Comparison of ENCODE assay signal across 1 cellular context in the genomic region with DNA sequence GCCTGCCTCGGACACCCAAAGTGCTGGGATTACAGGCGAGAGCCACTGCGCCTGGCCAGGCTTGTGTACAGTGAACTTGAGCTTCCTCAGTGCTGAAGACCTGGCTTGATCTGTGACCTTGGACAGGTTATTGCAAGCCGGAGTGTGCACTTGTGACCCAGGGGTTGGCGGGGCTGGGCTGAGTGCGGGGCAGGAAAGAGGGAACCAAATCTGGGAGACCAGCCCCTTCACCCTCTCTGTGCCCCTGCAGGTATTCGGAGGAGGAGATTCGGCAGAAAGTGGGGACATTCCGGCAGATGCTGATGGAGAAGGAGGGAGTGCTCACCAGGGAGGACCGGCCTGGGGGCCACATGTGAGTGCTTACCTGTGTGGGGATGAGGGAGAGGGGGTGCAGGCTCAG.
TF ChIP-seq lines count a peak whose summit lies in the region.

No MANE protein-coding gene starts in this region.

TF ChIP-seq in HepG2, 621 proteins besides CTCF, POLR2A, EP300 and RAD21 (continued from another document and continues in another):
- no peak for TF ChIP-seq ZBTB39 (CRISPR knock-in tag; IDR thresholded peaks at IDR 0.05)
- TF ChIP-seq TCF12 (IDR thresholded peaks at IDR 0.05), result no peak
- 0 out of 2 replicates have a peak, but pooled peaks have one; percentile 22 for TF ChIP-seq TCF12 (CRISPR knock-in tag; IDR thresholded peaks at IDR 0.05)
- TF ChIP-seq ZNF143 (CRISPR knock-in tag; IDR thresholded peaks at IDR 0.05), result no peak
- TF ChIP-seq, protein P1, sequence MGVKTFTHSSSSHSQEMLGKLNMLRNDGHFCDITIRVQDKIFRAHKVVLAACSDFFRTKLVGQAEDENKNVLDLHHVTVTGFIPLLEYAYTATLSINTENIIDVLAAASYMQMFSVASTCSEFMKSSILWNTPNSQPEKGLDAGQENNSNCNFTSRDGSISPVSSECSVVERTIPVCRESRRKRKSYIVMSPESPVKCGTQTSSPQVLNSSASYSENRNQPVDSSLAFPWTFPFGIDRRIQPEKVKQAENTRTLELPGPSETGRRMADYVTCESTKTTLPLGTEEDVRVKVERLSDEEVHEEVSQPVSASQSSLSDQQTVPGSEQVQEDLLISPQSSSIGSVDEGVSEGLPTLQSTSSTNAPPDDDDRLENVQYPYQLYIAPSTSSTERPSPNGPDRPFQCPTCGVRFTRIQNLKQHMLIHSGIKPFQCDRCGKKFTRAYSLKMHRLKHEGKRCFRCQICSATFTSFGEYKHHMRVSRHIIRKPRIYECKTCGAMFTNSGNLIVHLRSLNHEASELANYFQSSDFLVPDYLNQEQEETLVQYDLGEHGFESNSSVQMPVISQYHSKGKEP (CRISPR knock-in tag; IDR thresholded peaks at IDR 0.05), result no peak
- TF ChIP-seq, protein P2, sequence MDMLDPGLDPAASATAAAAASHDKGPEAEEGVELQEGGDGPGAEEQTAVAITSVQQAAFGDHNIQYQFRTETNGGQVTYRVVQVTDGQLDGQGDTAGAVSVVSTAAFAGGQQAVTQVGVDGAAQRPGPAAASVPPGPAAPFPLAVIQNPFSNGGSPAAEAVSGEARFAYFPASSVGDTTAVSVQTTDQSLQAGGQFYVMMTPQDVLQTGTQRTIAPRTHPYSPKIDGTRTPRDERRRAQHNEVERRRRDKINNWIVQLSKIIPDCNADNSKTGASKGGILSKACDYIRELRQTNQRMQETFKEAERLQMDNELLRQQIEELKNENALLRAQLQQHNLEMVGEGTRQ (IDR thresholded peaks at IDR 0.05; ENCODE audit: low read depth, low read length), result no peak
- TF ChIP-seq, protein P2 (CRISPR knock-in tag; IDR thresholded peaks at IDR 0.05; ENCODE audit: borderline replicate concordance), result no peak
- TF ChIP-seq NKX3-1 (CRISPR knock-in tag; IDR thresholded peaks at IDR 0.05), result no peak
- TF ChIP-seq ZNF710 (CRISPR knock-in tag; IDR thresholded peaks at IDR 0.05; ENCODE audit: borderline replicate concordance), result peak; percentile 69; the same call in 1 of the 2 replicates
- no peak for TF ChIP-seq FIP1L1 (IDR thresholded peaks at IDR 0.05; ENCODE audit: borderline replicate concordance, insufficient read depth, low read depth, low read length)
- no peak for TF ChIP-seq SMYD3 (CRISPR knock-in tag; IDR thresholded peaks at IDR 0.05)
- TF ChIP-seq ZNF839 (CRISPR knock-in tag; IDR thresholded peaks at IDR 0.05; ENCODE audit: borderline replicate concordance), result no peak
- TF ChIP-seq CBX1 (IDR thresholded peaks at IDR 0.05; ENCODE audit: low read depth), result no peak
- TF ChIP-seq MIXL1 (CRISPR knock-in tag; IDR thresholded peaks at IDR 0.05), result no peak
- TF ChIP-seq ZNF749 (CRISPR knock-in tag; IDR thresholded peaks at IDR 0.05; ENCODE audit: borderline replicate concordance), result no peak
- TF ChIP-seq KMT2B (CRISPR knock-in tag; IDR thresholded peaks at IDR 0.05), result no peak
- TF ChIP-seq, protein P3, sequence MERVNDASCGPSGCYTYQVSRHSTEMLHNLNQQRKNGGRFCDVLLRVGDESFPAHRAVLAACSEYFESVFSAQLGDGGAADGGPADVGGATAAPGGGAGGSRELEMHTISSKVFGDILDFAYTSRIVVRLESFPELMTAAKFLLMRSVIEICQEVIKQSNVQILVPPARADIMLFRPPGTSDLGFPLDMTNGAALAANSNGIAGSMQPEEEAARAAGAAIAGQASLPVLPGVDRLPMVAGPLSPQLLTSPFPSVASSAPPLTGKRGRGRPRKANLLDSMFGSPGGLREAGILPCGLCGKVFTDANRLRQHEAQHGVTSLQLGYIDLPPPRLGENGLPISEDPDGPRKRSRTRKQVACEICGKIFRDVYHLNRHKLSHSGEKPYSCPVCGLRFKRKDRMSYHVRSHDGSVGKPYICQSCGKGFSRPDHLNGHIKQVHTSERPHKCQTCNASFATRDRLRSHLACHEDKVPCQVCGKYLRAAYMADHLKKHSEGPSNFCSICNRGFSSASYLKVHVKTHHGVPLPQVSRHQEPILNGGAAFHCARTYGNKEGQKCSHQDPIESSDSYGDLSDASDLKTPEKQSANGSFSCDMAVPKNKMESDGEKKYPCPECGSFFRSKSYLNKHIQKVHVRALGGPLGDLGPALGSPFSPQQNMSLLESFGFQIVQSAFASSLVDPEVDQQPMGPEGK (CRISPR knock-in tag; IDR thresholded peaks at IDR 0.05), result peak; percentile 76
- no peak for TF ChIP-seq ARID3A (IDR thresholded peaks at IDR 0.05; ENCODE audit: low read depth, low read length)
- TF ChIP-seq, protein P4, sequence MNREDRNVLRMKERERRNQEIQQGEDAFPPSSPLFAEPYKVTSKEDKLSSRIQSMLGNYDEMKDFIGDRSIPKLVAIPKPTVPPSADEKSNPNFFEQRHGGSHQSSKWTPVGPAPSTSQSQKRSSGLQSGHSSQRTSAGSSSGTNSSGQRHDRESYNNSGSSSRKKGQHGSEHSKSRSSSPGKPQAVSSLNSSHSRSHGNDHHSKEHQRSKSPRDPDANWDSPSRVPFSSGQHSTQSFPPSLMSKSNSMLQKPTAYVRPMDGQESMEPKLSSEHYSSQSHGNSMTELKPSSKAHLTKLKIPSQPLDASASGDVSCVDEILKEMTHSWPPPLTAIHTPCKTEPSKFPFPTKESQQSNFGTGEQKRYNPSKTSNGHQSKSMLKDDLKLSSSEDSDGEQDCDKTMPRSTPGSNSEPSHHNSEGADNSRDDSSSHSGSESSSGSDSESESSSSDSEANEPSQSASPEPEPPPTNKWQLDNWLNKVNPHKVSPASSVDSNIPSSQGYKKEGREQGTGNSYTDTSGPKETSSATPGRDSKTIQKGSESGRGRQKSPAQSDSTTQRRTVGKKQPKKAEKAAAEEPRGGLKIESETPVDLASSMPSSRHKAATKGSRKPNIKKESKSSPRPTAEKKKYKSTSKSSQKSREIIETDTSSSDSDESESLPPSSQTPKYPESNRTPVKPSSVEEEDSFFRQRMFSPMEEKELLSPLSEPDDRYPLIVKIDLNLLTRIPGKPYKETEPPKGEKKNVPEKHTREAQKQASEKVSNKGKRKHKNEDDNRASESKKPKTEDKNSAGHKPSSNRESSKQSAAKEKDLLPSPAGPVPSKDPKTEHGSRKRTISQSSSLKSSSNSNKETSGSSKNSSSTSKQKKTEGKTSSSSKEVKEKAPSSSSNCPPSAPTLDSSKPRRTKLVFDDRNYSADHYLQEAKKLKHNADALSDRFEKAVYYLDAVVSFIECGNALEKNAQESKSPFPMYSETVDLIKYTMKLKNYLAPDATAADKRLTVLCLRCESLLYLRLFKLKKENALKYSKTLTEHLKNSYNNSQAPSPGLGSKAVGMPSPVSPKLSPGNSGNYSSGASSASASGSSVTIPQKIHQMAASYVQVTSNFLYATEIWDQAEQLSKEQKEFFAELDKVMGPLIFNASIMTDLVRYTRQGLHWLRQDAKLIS (CRISPR knock-in tag; IDR thresholded peaks at IDR 0.05), result no peak
- TF ChIP-seq, protein P5, sequence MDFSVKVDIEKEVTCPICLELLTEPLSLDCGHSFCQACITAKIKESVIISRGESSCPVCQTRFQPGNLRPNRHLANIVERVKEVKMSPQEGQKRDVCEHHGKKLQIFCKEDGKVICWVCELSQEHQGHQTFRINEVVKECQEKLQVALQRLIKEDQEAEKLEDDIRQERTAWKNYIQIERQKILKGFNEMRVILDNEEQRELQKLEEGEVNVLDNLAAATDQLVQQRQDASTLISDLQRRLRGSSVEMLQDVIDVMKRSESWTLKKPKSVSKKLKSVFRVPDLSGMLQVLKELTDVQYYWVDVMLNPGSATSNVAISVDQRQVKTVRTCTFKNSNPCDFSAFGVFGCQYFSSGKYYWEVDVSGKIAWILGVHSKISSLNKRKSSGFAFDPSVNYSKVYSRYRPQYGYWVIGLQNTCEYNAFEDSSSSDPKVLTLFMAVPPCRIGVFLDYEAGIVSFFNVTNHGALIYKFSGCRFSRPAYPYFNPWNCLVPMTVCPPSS (IDR thresholded peaks at IDR 0.05), result no peak
- TF ChIP-seq SOX6 (IDR thresholded peaks at IDR 0.05), result no peak
- TF ChIP-seq SOX6 (CRISPR knock-in tag; IDR thresholded peaks at IDR 0.05), result peak; percentile 75
- no peak; the same call in 1 of the 2 replicates for TF ChIP-seq ZNF558 (CRISPR knock-in tag; IDR thresholded peaks at IDR 0.05; ENCODE audit: borderline replicate concordance)
- 0 out of 2 replicates have a peak, but pooled peaks have one; percentile 42 for TF ChIP-seq ZNF317 (CRISPR knock-in tag; IDR thresholded peaks at IDR 0.05)
- peak; percentile 85 for TF ChIP-seq ZNF121 (CRISPR knock-in tag; IDR thresholded peaks at IDR 0.05)
- TF ChIP-seq PBX3 (CRISPR knock-in tag; IDR thresholded peaks at IDR 0.05; ENCODE audit: borderline replicate concordance), result no peak
- peak; percentile 93 for TF ChIP-seq FOXA3 (CRISPR knock-in tag; IDR thresholded peaks at IDR 0.05)
- TF ChIP-seq MED1 (CRISPR knock-in tag; IDR thresholded peaks at IDR 0.05), result peak; percentile 70; the same call in 1 of the 2 replicates
- TF ChIP-seq, protein P6, sequence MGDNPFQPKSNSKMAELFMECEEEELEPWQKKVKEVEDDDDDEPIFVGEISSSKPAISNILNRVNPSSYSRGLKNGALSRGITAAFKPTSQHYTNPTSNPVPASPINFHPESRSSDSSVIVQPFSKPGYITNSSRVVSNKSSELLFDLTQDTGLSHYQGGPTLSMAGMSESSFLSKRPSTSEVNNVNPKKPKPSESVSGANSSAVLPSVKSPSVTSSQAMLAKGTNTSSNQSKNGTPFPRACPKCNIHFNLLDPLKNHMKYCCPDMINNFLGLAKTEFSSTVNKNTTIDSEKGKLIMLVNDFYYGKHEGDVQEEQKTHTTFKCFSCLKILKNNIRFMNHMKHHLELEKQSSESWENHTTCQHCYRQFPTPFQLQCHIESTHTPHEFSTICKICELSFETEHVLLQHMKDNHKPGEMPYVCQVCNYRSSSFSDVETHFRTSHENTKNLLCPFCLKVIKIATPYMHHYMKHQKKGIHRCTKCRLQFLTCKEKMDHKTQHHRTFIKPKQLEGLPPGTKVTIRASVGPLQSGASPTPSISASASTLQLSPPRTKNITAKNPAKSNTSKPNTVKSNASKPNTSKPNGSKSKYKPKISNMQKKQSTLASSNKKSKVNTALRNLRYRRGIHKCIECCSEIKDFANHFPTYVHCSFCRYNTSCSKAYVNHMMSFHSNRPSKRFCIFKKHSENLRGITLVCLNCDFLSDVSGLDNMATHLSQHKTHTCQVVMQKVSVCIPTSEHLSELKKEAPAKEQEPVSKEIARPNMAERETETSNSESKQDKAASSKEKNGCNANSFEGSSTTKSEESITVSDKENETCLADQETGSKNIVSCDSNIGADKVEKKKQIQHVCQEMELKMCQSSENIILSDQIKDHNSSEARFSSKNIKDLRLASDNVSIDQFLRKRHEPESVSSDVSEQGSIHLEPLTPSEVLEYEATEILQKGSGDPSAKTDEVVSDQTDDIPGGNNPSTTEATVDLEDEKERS (CRISPR knock-in tag; IDR thresholded peaks at IDR 0.05), result no peak
- TF ChIP-seq HDAC2 (CRISPR knock-in tag; IDR thresholded peaks at IDR 0.05), result peak; percentile 77; the same call in 1 of the 2 replicates
